Comparison of ENCODE assay signal across 2 cellular contexts in genomic region chr17:36544049-36544319, GRCh38.
A peak's percentile ranks its signal among the peaks of the same experiment; 100 is the strongest.
TF ChIP-seq lines count a peak whose summit lies in the region.

No MANE protein-coding gene starts in this region.

TF ChIP-seq in A549, 52 proteins besides CTCF, POLR2A, EP300 and RAD21:
- TF ChIP-seq MAX (IDR thresholded peaks at IDR 0.05), result 0 out of 2 replicates have a peak, but pooled peaks have one; percentile 3
- no peak for TF ChIP-seq CEBPB (IDR thresholded peaks at IDR 0.05)

TF ChIP-seq in endothelial cell of umbilical vein, 7 proteins besides CTCF, POLR2A, EP300 and RAD21:
- no peak for TF ChIP-seq FOS (IDR thresholded peaks at IDR 0.05; ENCODE audit: borderline replicate concordance, insufficient read depth, low read length)
- TF ChIP-seq GATA2 (IDR thresholded peaks at IDR 0.05; ENCODE audit: insufficient read depth, insufficient read length, low read depth, low read length), result no peak
- TF ChIP-seq POLR2AphosphoS5 (IDR thresholded peaks at IDR 0.05; ENCODE audit: insufficient read depth, low read depth, low read length), result no peak
